ENCODE assay signal across 27 cellular contexts in the genomic region with DNA sequence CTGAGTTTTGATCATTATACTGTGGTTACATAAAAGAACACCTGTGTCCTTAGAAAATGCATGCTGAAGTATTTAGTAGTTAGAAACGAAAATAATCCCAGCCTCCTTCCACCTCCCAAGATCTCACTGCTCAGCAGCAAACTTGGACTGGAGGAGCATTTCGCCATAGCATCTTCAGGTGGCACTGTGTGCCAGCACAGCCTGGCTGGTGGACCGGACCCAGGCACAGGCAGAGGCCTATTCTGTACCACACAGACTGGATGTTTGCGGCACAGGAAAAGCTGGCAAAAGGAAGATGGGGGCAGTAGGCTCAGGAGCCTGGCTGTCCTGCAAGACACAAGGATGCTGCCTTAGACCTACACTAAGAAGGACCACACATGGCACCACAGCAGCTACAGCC. TPM values are rescaled to one million over a fixed set of nuclear protein-coding genes. Genes with fewer than 3 reads are reported as not detected.
"Had no signal": no experiment of that assay in that cellular context is flagged by ENCODE, and none has a peak within 500 bp of the region (broad histone marks: within the 10 kb centered on the region; RNA-seq: fewer than 3 reads in every experiment).

No MANE protein-coding gene starts in this region.

- H3K9me3 ChIP-seq: left lung, lower lobe of right lung, neutrophil, prostate gland, tibial nerve, vagina had no signal

- H3K27me3 ChIP-seq: hepatocyte, left lung, neural progenitor cell, neutrophil, tibial nerve, vagina had no signal

- ATAC-seq: left cardiac atrium; left lung; lower lobe of right lung; naive thymus-derived CD8-positive, alpha-beta T cell; right cardiac atrium; stimulated activated memory B cell treated with anti-CD40 and anti-IgM and Interleukin-4, amounts not matched to agents 10 μg/mL and 1 μg/mL and 100 μg/mL, for 72 hours; stimulated activated naive CD8-positive, alpha-beta T cell treated with anti-CD3 and anti-CD28 coated beads, Interleukin-15, amount 100 ng/mL, for 72 hours had no signal

- FAIRE-seq: keratinocyte had no signal

- H3K4me2 ChIP-seq: hepatocyte, neural progenitor cell, smooth muscle cell had no signal

- H3K27me3 Mint-ChIP-seq: naive thymus-derived CD8-positive, alpha-beta T cell; stimulated activated memory B cell treated with anti-CD40 and anti-IgM and Interleukin-4, amounts not matched to agents 10 μg/mL and 1 μg/mL and 100 μg/mL, for 72 hours; stimulated activated naive CD8-positive, alpha-beta T cell treated with anti-CD3 and anti-CD28 coated beads, Interleukin-15, amount 100 ng/mL, for 72 hours; type B pancreatic cell had no signal

- H3K27ac ChIP-seq: hepatocyte, left lung, lower lobe of right lung, neural progenitor cell, neutrophil, prostate gland, tibial nerve, vagina had no signal

- H3K4me3 ChIP-seq: hepatocyte, left lung, lower lobe of right lung, neural progenitor cell, prostate gland, smooth muscle cell, tibial nerve, vagina had no signal

- H3K4me1 ChIP-seq: neural progenitor cell, prostate gland had no signal

- H3K9ac ChIP-seq: neural progenitor cell had no signal

- H3K9me3 Mint-ChIP-seq: naive thymus-derived CD8-positive, alpha-beta T cell; neural progenitor cell; stimulated activated memory B cell treated with anti-CD40 and anti-IgM and Interleukin-4, amounts not matched to agents 10 μg/mL and 1 μg/mL and 100 μg/mL, for 72 hours; stimulated activated naive CD8-positive, alpha-beta T cell treated with anti-CD3 and anti-CD28 coated beads, Interleukin-15, amount 100 ng/mL, for 72 hours had no signal

- H3K36me3 ChIP-seq: neural progenitor cell, prostate gland, vagina had no signal

- H3K27ac Mint-ChIP-seq: nephron progenitor cell; neural progenitor cell; stimulated activated memory B cell treated with anti-CD40 and anti-IgM and Interleukin-4, amounts not matched to agents 10 μg/mL and 1 μg/mL and 100 μg/mL, for 72 hours; type B pancreatic cell had no signal

- H2AFZ ChIP-seq: hepatocyte, neural progenitor cell had no signal

- H3K4me3 Mint-ChIP-seq: naive thymus-derived CD8-positive, alpha-beta T cell; nephron progenitor cell; neural progenitor cell; stimulated activated memory B cell treated with anti-CD40 and anti-IgM and Interleukin-4, amounts not matched to agents 10 μg/mL and 1 μg/mL and 100 μg/mL, for 72 hours; stimulated activated naive CD8-positive, alpha-beta T cell treated with anti-CD3 and anti-CD28 coated beads, Interleukin-15, amount 100 ng/mL, for 72 hours; type B pancreatic cell had no signal

- DNase-seq: kidney glomerular epithelial cell; left cardiac atrium; left lung; lower lobe of right lung; mammary epithelial cell; mesenchymal stem cell; naive thymus-derived CD8-positive, alpha-beta T cell; nephron progenitor cell; occipital lobe; retina; right cardiac atrium; stimulated activated CD4-positive, alpha-beta T cell treated with anti-CD3 and anti-CD28 coated beads, Interleukin-1b, Interleukin-23, amount 100 ng/mL, for 48 hours; stimulated activated CD4-positive, alpha-beta T cell treated with anti-CD3 and anti-CD28 coated beads, Interleukin-2, amount 100 ng/mL, for 48 hours; stimulated activated CD4-positive, alpha-beta T cell treated with anti-CD3 and anti-CD28 coated beads, Interleukin-4, amount 100 ng/mL, for 4 hours; stimulated activated CD8-positive, alpha-beta memory T cell treated with anti-CD3 and anti-CD28 coated beads, Interleukin-4, amount 100 ng/mL, for 48 hours; stimulated activated naive CD4-positive, alpha-beta T cell treated with Interleukin-2 at 50 U/mL for 16 hours; stimulated activated naive CD8-positive, alpha-beta T cell treated with anti-CD3 and anti-CD28 coated beads, Interleukin-15, amount 100 ng/mL, for 72 hours had no signal

RNA-seq across cellular contexts. Expression of gene MUSTN1, which starts 52.3 kb away (rescaled TPM):
- total RNA-seq: mammary epithelial cell, occipital lobe had no signal
- polyA plus RNA-seq: keratinocyte had no signal
